22 cellular contexts compared by ENCODE assay signal in the genomic region with DNA sequence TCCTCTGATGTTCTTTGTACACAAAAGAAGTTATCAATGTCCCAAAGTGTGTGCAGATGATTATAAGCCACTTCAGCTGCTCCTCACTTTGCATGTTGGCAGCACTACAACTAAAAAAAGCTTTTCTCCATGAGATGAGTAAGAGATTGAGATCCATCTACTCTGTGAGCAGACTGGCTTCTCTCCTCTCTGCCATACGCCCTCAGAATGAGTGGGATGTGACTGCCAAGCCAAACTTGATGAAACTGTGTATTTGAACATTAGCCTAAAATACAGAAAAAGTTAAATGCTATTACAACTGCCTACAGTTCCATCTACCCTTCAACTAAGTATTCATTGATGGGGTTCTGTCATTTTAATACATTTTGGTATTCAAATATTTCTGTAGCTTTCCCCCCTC.
"Had no signal": no experiment of that assay in that cellular context is flagged by ENCODE, and none has a peak within 500 bp of the region (broad histone marks: within the 10 kb centered on the region; RNA-seq: fewer than 3 reads in every experiment).

No MANE protein-coding gene starts in this region.

- H3K4me1 ChIP-seq: breast epithelium, colonic mucosa, left ventricle myocardium inferior, right lobe of liver, transverse colon had no signal

- ATAC-seq: activated CD4-positive, alpha-beta T cell treated with anti-CD3 and anti-CD28 coated beads for 36 hours; effector memory CD8-positive, alpha-beta T cell; esophagus mucosa; right lobe of liver; stimulated activated effector memory CD8-positive, alpha-beta T cell treated with anti-CD3 and anti-CD28 coated beads, Interleukin-12 subunit alpha, Interleukin-12 subunit beta, amount 100 ng/mL, for 72 hours; stimulated activated naive CD8-positive, alpha-beta T cell treated with anti-CD3 and anti-CD28 coated beads, Interleukin-15, amount 100 ng/mL, for 72 hours; WTC11 had no signal

- H3K4me3 ChIP-seq: breast epithelium, colonic mucosa, dorsolateral prefrontal cortex, left ventricle myocardium inferior, right lobe of liver, transverse colon had no signal

- DNase-seq: activated CD4-positive, alpha-beta T cell treated with anti-CD3 and anti-CD28 coated beads for 36 hours; activated CD4-positive, alpha-beta T cell treated with anti-CD3 and anti-CD28 coated beads, Interleukin-2, amount 50 U/mL, for 4 hours; activated naive CD4-positive, alpha-beta T cell treated with Interleukin-2 at 50 U/mL for 16 hours; activated naive CD8-positive, alpha-beta T cell treated with anti-CD3 and anti-CD28 coated beads, Interleukin-2, amount 10 ng/mL, durations not matched to agents 7 days and 5 days; activated T-cell treated with anti-CD3 and anti-CD28 coated beads, Interleukin-2, amount 50 U/mL, for 48 hours; amniotic stem cell; colonic mucosa; effector memory CD8-positive, alpha-beta T cell; glutamatergic neuron; left ventricle myocardium inferior; right lobe of liver; small intestine; stimulated activated CD4-positive, alpha-beta T cell treated with anti-CD3 and anti-CD28 coated beads, Interleukin-2, amount 100 ng/mL, for 24 hours; stimulated activated naive CD8-positive, alpha-beta T cell treated with anti-CD3 and anti-CD28 coated beads, Interleukin-15, amount 100 ng/mL, for 72 hours; T1000; transverse colon had no signal

- H3K36me3 ChIP-seq: breast epithelium, colonic mucosa, left ventricle myocardium inferior, neutrophil, right lobe of liver, transverse colon had no signal

- H3K27me3 ChIP-seq: breast epithelium, colonic mucosa, dorsolateral prefrontal cortex, neutrophil, right lobe of liver, transverse colon had no signal

- H3K9me3 ChIP-seq: breast epithelium, colonic mucosa, left ventricle myocardium inferior, neutrophil, right lobe of liver, transverse colon had no signal

- H3K27ac ChIP-seq: breast epithelium, colonic mucosa, left ventricle myocardium inferior, neutrophil, right lobe of liver, transverse colon had no signal
